ENCODE assay signal across 23 cellular contexts in genomic region chr21:43786423-43787179, GRCh38. TPM values are rescaled to one million over a fixed set of nuclear protein-coding genes. Genes with fewer than 3 reads are reported as not detected.
DNase-seq lines count a peak whose midpoint lies in the region; ATAC-seq and TF ChIP-seq lines count a peak whose summit lies in the region.
"Had no signal": no experiment of that assay in that cellular context is flagged by ENCODE, and none has a peak within 500 bp of the region (broad histone marks: within the 10 kb centered on the region; RNA-seq: fewer than 3 reads in every experiment).

No MANE protein-coding gene starts in this region.

- H3K27me3 Mint-ChIP-seq in activated naive CD8-positive, alpha-beta T cell, result no peaks in the 10 kb centered on the region
- no peaks in the 10 kb centered on the region for H3K27me3 Mint-ChIP-seq in activated naive CD8-positive, alpha-beta T cell treated with anti-CD3 and anti-CD28 coated beads for 36 hours
- H3K27me3 Mint-ChIP-seq in stimulated activated naive B cell treated with anti-CD40 and anti-IgM and Interleukin-4, amounts not matched to agents 10 μg/mL and 1 μg/mL and 100 μg/mL, for 72 hours, result no peaks in the 10 kb centered on the region

- H3K9me3 Mint-ChIP-seq in activated naive CD8-positive, alpha-beta T cell (ENCODE audit: low read depth), result no peaks in the 10 kb centered on the region
- no peaks in the 10 kb centered on the region for H3K9me3 Mint-ChIP-seq in activated naive CD8-positive, alpha-beta T cell treated with anti-CD3 and anti-CD28 coated beads for 36 hours
- no peaks in the 10 kb centered on the region for H3K9me3 Mint-ChIP-seq in stimulated activated naive B cell treated with anti-CD40 and anti-IgM and Interleukin-4, amounts not matched to agents 10 μg/mL and 1 μg/mL and 100 μg/mL, for 72 hours
- H3K9me3 Mint-ChIP-seq: T-helper 2 cell treated with Interferon-gamma antibody and Interleukin-4, amounts not matched to agents 5 μg/mL and 100 μg/mL, for 36 hours had no signal

- H3K36me3 Mint-ChIP-seq in activated naive CD8-positive, alpha-beta T cell, result no peaks in the 10 kb centered on the region
- H3K36me3 Mint-ChIP-seq in activated naive CD8-positive, alpha-beta T cell treated with anti-CD3 and anti-CD28 coated beads for 36 hours, result peaks cover 14% of the 10 kb centered on the region
- H3K36me3 Mint-ChIP-seq in stimulated activated naive B cell treated with anti-CD40 and anti-IgM and Interleukin-4, amounts not matched to agents 10 μg/mL and 1 μg/mL and 100 μg/mL, for 72 hours, result peaks cover 9 to 13% of the 10 kb centered on the region in 2 donors

- peak overlapping the region; percentile 45 for H3K4me3 Mint-ChIP-seq in activated naive CD8-positive, alpha-beta T cell
- H3K4me3 Mint-ChIP-seq in activated naive CD8-positive, alpha-beta T cell treated with anti-CD3 and anti-CD28 coated beads for 36 hours, result no peak overlapping the region
- no peak overlapping the region for H3K4me3 Mint-ChIP-seq in stimulated activated naive B cell treated with anti-CD40 and anti-IgM and Interleukin-4, amounts not matched to agents 10 μg/mL and 1 μg/mL and 100 μg/mL, for 72 hours
- H3K4me3 Mint-ChIP-seq: T-helper 2 cell treated with Interferon-gamma antibody and Interleukin-4, amounts not matched to agents 5 μg/mL and 100 μg/mL, for 36 hours had no signal

- no peak for DNase-seq in activated naive CD8-positive, alpha-beta T cell treated with anti-CD3 and anti-CD28 coated beads for 36 hours
- DNase-seq in NB4 (ENCODE audit: low read depth), result peak; percentile 38
- no peak for DNase-seq in stimulated activated naive B cell treated with anti-CD40 and anti-IgM and Interleukin-4, amounts not matched to agents 10 μg/mL and 1 μg/mL and 100 μg/mL, for 72 hours
- DNase-seq in central memory CD4-positive, alpha-beta T cell, result no peak
- DNase-seq: ACHN; activated CD4-positive, alpha-beta T cell treated with anti-CD3 and anti-CD28 coated beads, Interleukin-2, amount 50 U/mL, for 1 hour; activated gamma-delta T cell; effector memory CD4-positive, alpha-beta T cell; gastrocnemius medialis; GOT3; left ventricle myocardium superior; NCI-H1105 treated with DMSO at 0.1 percent for 48 hours; NCI-H2029 treated with DMSO at 0.1 percent for 48 hours; NCI-H446; NCI-H82; posterior cingulate gyrus; upper lobe of left lung had no signal

- no peak overlapping the region for H3K27ac Mint-ChIP-seq in activated naive CD8-positive, alpha-beta T cell
- no peak overlapping the region for H3K27ac Mint-ChIP-seq in activated naive CD8-positive, alpha-beta T cell treated with anti-CD3 and anti-CD28 coated beads for 36 hours
- H3K27ac Mint-ChIP-seq in stimulated activated naive B cell treated with anti-CD40 and anti-IgM and Interleukin-4, amounts not matched to agents 10 μg/mL and 1 μg/mL and 100 μg/mL, for 72 hours, result peak overlapping the region; percentile 80
- H3K27ac Mint-ChIP-seq: T-helper 2 cell treated with Interferon-gamma antibody and Interleukin-4, amounts not matched to agents 5 μg/mL and 100 μg/mL, for 36 hours had no signal

- no peak for TF ChIP-seq POLR2A in NB4 (IDR thresholded peaks at IDR 0.05; ENCODE audit: extremely low read depth, insufficient read length)

- peaks cover 29% of the 10 kb centered on the region for H3K4me1 Mint-ChIP-seq in activated naive CD8-positive, alpha-beta T cell (ENCODE audit: low read depth)
- peaks cover 26% of the 10 kb centered on the region for H3K4me1 Mint-ChIP-seq in activated naive CD8-positive, alpha-beta T cell treated with anti-CD3 and anti-CD28 coated beads for 36 hours
- peaks cover 40 to 46% of the 10 kb centered on the region in 2 donors for H3K4me1 Mint-ChIP-seq in stimulated activated naive B cell treated with anti-CD40 and anti-IgM and Interleukin-4, amounts not matched to agents 10 μg/mL and 1 μg/mL and 100 μg/mL, for 72 hours

- TF ChIP-seq CTCF in NB4 (IDR thresholded peaks at IDR 0.05; ENCODE audit: low read depth, low read length), result no peak

- H3K4me3 ChIP-seq in NB4 (ENCODE audit: low read depth, low read length), result no peak overlapping the region
- H3K4me3 ChIP-seq: BLaER1, gastrocnemius medialis, upper lobe of left lung had no signal

- ATAC-seq in esophagus mucosa, result peak; percentile 41
- ATAC-seq in stimulated activated naive B cell treated with anti-CD40 and anti-IgM and Interleukin-4, amounts not matched to agents 10 μg/mL and 1 μg/mL and 100 μg/mL, for 72 hours (replicated peaks), result no peak
- no peak for ATAC-seq in HG03520 (IDR thresholded peaks at IDR 0.05; ENCODE audit: unreplicated experiment)
- no peak for ATAC-seq in GM21367 (IDR thresholded peaks at IDR 0.05; ENCODE audit: unreplicated experiment)
- ATAC-seq: gastrocnemius medialis, left ventricle myocardium superior had no signal

RNA-seq across cellular contexts. Expression of gene RRP1, which starts 2.8 kb away (rescaled TPM):
- total RNA-seq in activated naive CD8-positive, alpha-beta T cell treated with anti-CD3 and anti-CD28 coated beads for 36 hours, result 10 to 100 TPM; 89.4 to 90.7 TPM
- total RNA-seq in esophagus mucosa, result 30.8 TPM

RNA-seq across cellular contexts. Expression of gene CSTB, which starts 10.5 kb away (rescaled TPM):
- total RNA-seq in activated naive CD8-positive, alpha-beta T cell treated with anti-CD3 and anti-CD28 coated beads for 36 hours, result 10 to 100 TPM; 33.6 to 35.1 TPM
- 2,371 TPM for total RNA-seq in esophagus mucosa

Comparison
In these comparisons a context has a peak if more than half of its experiments do, and no peak if none do; other contexts are left out.
1. RNA of gene CSTB, which starts 10.5 kb away (total RNA-seq): 2,371 TPM in esophagus mucosa (single experiment); 33.6 to 35.1 TPM in activated naive CD8-positive, alpha-beta T cell treated with anti-CD3 and anti-CD28 coated beads for 36 hours; every median in the first group is over 10 times any median in the second.